ENCODE assay signal across 8 cellular contexts in the genomic region with DNA sequence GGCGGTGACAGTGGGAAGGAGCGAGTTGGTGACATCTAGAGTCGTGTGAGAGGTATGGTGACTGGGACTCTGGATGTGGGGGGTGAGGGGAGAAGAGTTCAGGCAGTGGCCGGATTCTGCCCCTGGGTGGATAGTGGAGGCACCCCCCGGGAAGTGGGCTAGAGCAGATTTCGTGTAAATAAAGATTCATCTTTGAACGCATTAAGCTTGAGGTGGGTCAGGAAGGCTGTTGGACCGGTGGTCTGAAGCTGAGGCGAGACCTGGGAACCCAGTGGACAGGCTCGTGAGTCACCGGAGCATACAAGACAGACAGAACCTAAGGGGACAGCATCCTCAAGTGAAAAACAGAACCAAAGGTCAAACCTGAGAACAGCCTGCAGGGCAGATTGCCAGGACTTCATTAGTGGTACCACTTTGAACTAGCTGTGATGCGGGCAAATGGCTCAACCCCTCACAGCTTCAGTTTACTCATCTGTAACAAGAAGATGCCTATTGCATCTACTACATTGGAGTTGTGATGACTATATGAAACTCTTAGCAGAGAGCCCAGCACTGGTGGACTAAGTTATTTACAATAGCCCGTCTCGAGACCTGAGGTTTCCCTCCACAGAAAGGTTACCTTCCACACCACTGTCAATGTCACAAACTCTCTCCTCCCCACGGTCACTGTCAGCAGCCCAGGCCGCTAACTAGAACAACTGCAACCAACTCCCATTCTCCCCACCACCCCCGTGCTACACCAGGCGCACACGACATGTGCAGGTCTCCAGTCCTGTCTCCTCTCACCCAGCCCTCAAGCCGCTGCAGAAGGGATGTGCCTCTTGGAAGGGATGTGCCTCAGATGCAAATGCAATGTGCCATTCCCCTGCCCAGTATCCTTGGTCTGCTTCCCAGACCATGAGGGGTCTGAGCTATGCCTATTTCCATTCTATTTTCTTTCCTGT. TPM values are rescaled to one million over a fixed set of nuclear protein-coding genes. Genes with fewer than 3 reads are reported as not detected.
DNase-seq lines count a peak whose midpoint lies in the region; ATAC-seq and TF ChIP-seq lines count a peak whose summit lies in the region.

No MANE protein-coding gene starts in this region.

- CTCF ChIA-PET in CD8-positive, alpha-beta memory T cell (lab: Charles Lee) = interaction anchor here (1.2 to 3.8 kb wide), 2 partner anchors 22 to 47 kb away, joined by 4 to 11 read pairs; a partner anchor contains a TSS
- CTCF ChIA-PET in HEK293 (lab: Yijun Ruan, JAX) = interaction anchor here (0.6 to 2.1 kb wide), 2 partner anchors 23 to 444 kb away, joined by 3 to 6 read pairs; no protein-coding TSS in a partner anchor
- CTCF ChIA-PET in activated CD4-positive, alpha-beta memory T cell treated with anti-CD3 and anti-CD28 coated beads for 36 hours (lab: Charles Lee) = interaction anchor here (1.2 kb wide), 2 partner anchors 23 to 33 kb away, joined by 3 to 5 read pairs; no protein-coding TSS in a partner anchor

- H3K27me3 ChIP-seq in CD8-positive, alpha-beta memory T cell (ENCODE audit: insufficient read depth, low read length, poor library complexity, severe bottlenecking) = no peaks in the 10 kb centered on the region
- no peaks in the 10 kb centered on the region for H3K27me3 ChIP-seq in right atrium auricular region
- no peaks in the 10 kb centered on the region for H3K27me3 ChIP-seq in skeletal muscle tissue (ENCODE audit: control insufficient read depth in 3 of 3, insufficient read depth in 3 of 3, low read length in 3 of 3)

- peaks cover 0 to 3% (median 0%) of the 10 kb centered on the region in 3 donors for H3K36me3 Mint-ChIP-seq in CD8-positive, alpha-beta memory T cell
- no peaks in the 10 kb centered on the region for H3K36me3 Mint-ChIP-seq in activated CD4-positive, alpha-beta memory T cell treated with anti-CD3 and anti-CD28 coated beads for 36 hours

- intact Hi-C loops in activated CD4-positive, alpha-beta memory T cell treated with anti-CD3 and anti-CD28 coated beads for 36 hours (cut with micrococcal nuclease) = no loop called here

- H3K36me3 ChIP-seq in CD8-positive, alpha-beta memory T cell (ENCODE audit: insufficient read depth, low read length) = no peaks in the 10 kb centered on the region
- H3K36me3 ChIP-seq in HEK293 (ENCODE audit: control insufficient read depth in 2 of 2, insufficient read depth in 1 of 2, low read length in 2 of 2) = peaks cover 0 to 3% of the 10 kb centered on the region in 2 experiments; a peak in 1 of 3 replicates
- no peaks in the 10 kb centered on the region for H3K36me3 ChIP-seq in right atrium auricular region
- H3K36me3 ChIP-seq in skeletal muscle tissue (ENCODE audit: control insufficient read depth in 3 of 3, insufficient read depth in 3 of 3, low read length in 3 of 3) = no peaks in the 10 kb centered on the region

- H3K9me3 ChIP-seq in CD8-positive, alpha-beta memory T cell (ENCODE audit: low read length) = no peaks in the 10 kb centered on the region
- H3K9me3 ChIP-seq in HEK293 (ENCODE audit: control insufficient read depth, insufficient read depth, low read depth, low read length) (no peaks in the 10 kb centered on the region), right atrium auricular region (no peaks in the 10 kb centered on the region), skeletal muscle tissue (ENCODE audit: control insufficient read depth in 3 of 3, low read length in 3 of 3) (no peaks in the 10 kb centered on the region)

- POLR2A ChIA-PET in CD8-positive, alpha-beta memory T cell (lab: Charles Lee) = interaction anchor here (1.1 kb wide), 1 partner anchor 47 kb away, joined by 3 read pairs; a partner anchor contains a TSS
- POLR2A ChIA-PET in HEK293 (lab: Yijun Ruan, JAX) = interaction anchor here (1.3 to 1.9 kb wide), 2 partner anchors 47 to 390 kb away, joined by 4 read pairs; a partner anchor contains a TSS
- POLR2A ChIA-PET in activated CD4-positive, alpha-beta memory T cell treated with anti-CD3 and anti-CD28 coated beads for 36 hours (lab: Charles Lee) = interaction anchor here (2.4 to 4.2 kb wide), 2 partner anchors 48 to 176 kb away, joined by 13 to 36 read pairs; a partner anchor contains a TSS

- H3K4me1 Mint-ChIP-seq in CD8-positive, alpha-beta memory T cell = peaks cover 20 to 30% (median 28%) of the 10 kb centered on the region in 3 donors
- H3K4me1 Mint-ChIP-seq in activated CD4-positive, alpha-beta memory T cell treated with anti-CD3 and anti-CD28 coated beads for 36 hours (ENCODE audit: low read depth) = peaks cover 27% of the 10 kb centered on the region

- peak overlapping the region; percentile 90 for H3K4me3 ChIP-seq in CD8-positive, alpha-beta memory T cell (ENCODE audit: low read length)
- H3K4me3 ChIP-seq in HEK293 (ENCODE audit: low read depth, low read length) (peak overlapping the region; percentile 60), right atrium auricular region (peak overlapping the region; percentile 58 to 68), skeletal muscle tissue (ENCODE audit: low read length in 3 of 3) (peak overlapping the region; percentile 79 to 85 (median 82))

- H3K27ac Mint-ChIP-seq in CD8-positive, alpha-beta memory T cell = peak overlapping the region; percentile 66 to 95 (median 92)
- H3K27ac Mint-ChIP-seq in activated CD4-positive, alpha-beta memory T cell treated with anti-CD3 and anti-CD28 coated beads for 36 hours = peak overlapping the region; percentile 72

- TF ChIP-seq CTCF in HEK293 (tag by site-specific recombination; IDR thresholded peaks at IDR 0.05) = no peak
- peak in 1 of 2 donors; percentile 6 for TF ChIP-seq CTCF in right atrium auricular region (IDR thresholded peaks at IDR 0.05)

- H3K9ac ChIP-seq in skeletal muscle tissue (ENCODE audit: low read depth in 1 of 3, low read length in 3 of 3) = peak overlapping the region; percentile 68 to 88 (median 70)

- peaks cover 17% of the 10 kb centered on the region for H3K4me1 ChIP-seq in CD8-positive, alpha-beta memory T cell (ENCODE audit: insufficient read depth, low read length)
- H3K4me1 ChIP-seq in HEK293 (ENCODE audit: control insufficient read depth, insufficient read depth, low read length) (peaks cover 4% of the 10 kb centered on the region; the same call in 1 of the 2 replicates), right atrium auricular region (peaks cover 0 to 21% of the 10 kb centered on the region in 2 donors), skeletal muscle tissue (ENCODE audit: control insufficient read depth in 3 of 3, insufficient read depth in 3 of 3, low read length in 3 of 3) (peaks cover 18 to 20% (median 19%) of the 10 kb centered on the region in 3 donors)

- H3K27ac ChIP-seq in CD8-positive, alpha-beta memory T cell (ENCODE audit: low read depth, low read length) = peak overlapping the region; percentile 72
- H3K27ac ChIP-seq in HEK293 (ENCODE audit: extremely low read depth, low read depth, low read length) (peak overlapping the region; percentile 34; the same call in 1 of the 2 replicates), right atrium auricular region (peak overlapping the region; percentile 77 to 81), skeletal muscle tissue (ENCODE audit: low read depth, low read length) (peak overlapping the region; percentile 70)

- H3K27me3 Mint-ChIP-seq in CD8-positive, alpha-beta memory T cell = peaks cover 8 to 10% of the 10 kb centered on the region in 2 donors
- no peaks in the 10 kb centered on the region for H3K27me3 Mint-ChIP-seq in activated CD4-positive, alpha-beta memory T cell treated with anti-CD3 and anti-CD28 coated beads for 36 hours

- ATAC-seq in GM18861 (IDR thresholded peaks at IDR 0.05; ENCODE audit: unreplicated experiment) = no peak
- no peak for ATAC-seq in HG03135 (IDR thresholded peaks at IDR 0.05; ENCODE audit: unreplicated experiment)

- H3K9me3 Mint-ChIP-seq in CD8-positive, alpha-beta memory T cell = no peaks in the 10 kb centered on the region
- no peaks in the 10 kb centered on the region for H3K9me3 Mint-ChIP-seq in activated CD4-positive, alpha-beta memory T cell treated with anti-CD3 and anti-CD28 coated beads for 36 hours

- peak overlapping the region; percentile 91 to 96 (median 93) for H3K4me3 Mint-ChIP-seq in CD8-positive, alpha-beta memory T cell
- peak overlapping the region; percentile 84 for H3K4me3 Mint-ChIP-seq in activated CD4-positive, alpha-beta memory T cell treated with anti-CD3 and anti-CD28 coated beads for 36 hours

- no peak for DNase-seq in CD8-positive, alpha-beta memory T cell
- peak; percentile 31 for DNase-seq in activated CD4-positive, alpha-beta memory T cell treated with anti-CD3 and anti-CD28 coated beads for 36 hours
- DNase-seq in right atrium auricular region (ENCODE audit: low spot score) = peak; percentile 64
- DNase-seq in NCI-H146 treated with DMSO at 0.1 percent for 48 hours (lab: John Stamatoyannopoulos, UW; ENCODE audit: unreplicated experiment) = no peak

TF ChIP-seq in HEK293, 187 proteins besides CTCF, POLR2A, EP300 and RAD21 (continues in another document):
- TF ChIP-seq ZNF521 (tag by site-specific recombination; IDR thresholded peaks at IDR 0.05) (no peak), ZNF677 (tag by site-specific recombination; IDR thresholded peaks at IDR 0.05) (no peak), ZNF266 (tag by site-specific recombination; IDR thresholded peaks at IDR 0.05; ENCODE audit: low read depth) (no peak)
- TF ChIP-seq, protein P1, sequence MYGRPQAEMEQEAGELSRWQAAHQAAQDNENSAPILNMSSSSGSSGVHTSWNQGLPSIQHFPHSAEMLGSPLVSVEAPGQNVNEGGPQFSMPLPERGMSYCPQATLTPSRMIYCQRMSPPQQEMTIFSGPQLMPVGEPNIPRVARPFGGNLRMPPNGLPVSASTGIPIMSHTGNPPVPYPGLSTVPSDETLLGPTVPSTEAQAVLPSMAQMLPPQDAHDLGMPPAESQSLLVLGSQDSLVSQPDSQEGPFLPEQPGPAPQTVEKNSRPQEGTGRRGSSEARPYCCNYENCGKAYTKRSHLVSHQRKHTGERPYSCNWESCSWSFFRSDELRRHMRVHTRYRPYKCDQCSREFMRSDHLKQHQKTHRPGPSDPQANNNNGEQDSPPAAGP (tag by site-specific recombination; IDR thresholded peaks at IDR 0.05) = peak; percentile 60; the same call in 1 of the 2 replicates

RNA-seq across cellular contexts. Expression of a gene that starts 0.9 kb away (rescaled TPM):
- total RNA-seq in CD8-positive, alpha-beta memory T cell = 10 to 100 TPM; 69.1 to 73.8 TPM
- 2.3 TPM for polyA plus RNA-seq in CD8-positive, alpha-beta memory T cell
- 10 to 100 TPM; 32.9 to 34.2 TPM for total RNA-seq in activated CD4-positive, alpha-beta memory T cell treated with anti-CD3 and anti-CD28 coated beads for 36 hours
- total RNA-seq in right atrium auricular region (1 to 10 TPM; 6.4 to 7.4 TPM), skeletal muscle tissue (6.8 TPM)

RNA-seq across cellular contexts. Expression of a gene that starts 25.3 kb away (rescaled TPM):
- 1 to 10 TPM; 4.9 to 6.4 TPM for total RNA-seq in CD8-positive, alpha-beta memory T cell
- 0.40 TPM for polyA plus RNA-seq in CD8-positive, alpha-beta memory T cell
- 1 to 10 TPM; 5.3 to 7.0 TPM for total RNA-seq in activated CD4-positive, alpha-beta memory T cell treated with anti-CD3 and anti-CD28 coated beads for 36 hours
- total RNA-seq in right atrium auricular region (1 to 10 TPM in 1 of 2 donors, under 1 TPM in 1; 0.52 to 2.1 TPM), skeletal muscle tissue (2.6 TPM)

RNA-seq across cellular contexts. Expression of a gene that starts 47.1 kb away (rescaled TPM):
- 10 to 100 TPM; 37.7 to 39.6 TPM for total RNA-seq in CD8-positive, alpha-beta memory T cell
- 16.9 TPM for polyA plus RNA-seq in CD8-positive, alpha-beta memory T cell
- total RNA-seq in activated CD4-positive, alpha-beta memory T cell treated with anti-CD3 and anti-CD28 coated beads for 36 hours = 10 to 100 TPM; 32.6 to 34.2 TPM
- total RNA-seq in right atrium auricular region (10 to 100 TPM; 33.1 to 55.3 TPM), skeletal muscle tissue (42.8 TPM)

Comparison
In these comparisons a context has a peak if more than half of its experiments do, and no peak if none do; other contexts are left out.
1. DNase-seq: peak in activated CD4-positive, alpha-beta memory T cell treated with anti-CD3 and anti-CD28 coated beads for 36 hours (single experiment) and right atrium auricular region (single experiment); none in CD8-positive, alpha-beta memory T cell (0 of 5) and NCI-H146 treated with DMSO at 0.1 percent for 48 hours (single experiment).
2. Peak in every context shown above with its lines, with median percentiles within 50 percentile points of each other: H3K27ac ChIP-seq and H3K4me3 ChIP-seq.